ENCODE assay signal across 8 cellular contexts in genomic region chr5:77776606-77777206, GRCh38. TPM values are rescaled to one million over a fixed set of nuclear protein-coding genes. Genes with fewer than 3 reads are reported as not detected.
A peak's percentile ranks its signal among the peaks of the same experiment; 100 is the strongest.
DNase-seq lines count a peak whose midpoint lies in the region; ATAC-seq and TF ChIP-seq lines count a peak whose summit lies in the region.

No MANE protein-coding gene starts in this region.

- H4K20me1 ChIP-seq in OCI-LY7 (ENCODE audit: insufficient read depth, low read length): peaks cover 25% of the 10 kb centered on the region

- no peaks in the 10 kb centered on the region for H3K27me3 ChIP-seq in skeletal muscle tissue (ENCODE audit: control insufficient read depth in 3 of 3, insufficient read depth in 3 of 3, low read length in 3 of 3)

- no peaks in the 10 kb centered on the region for H3K9me2 ChIP-seq in OCI-LY7 (ENCODE audit: insufficient read depth, low read length)

- DNase-seq in OCI-LY7 (ENCODE audit: low spot score): no peak
- DNase-seq in fibroblast of mammary gland (ENCODE audit: low read depth): no peak
- no peak for DNase-seq in MV-4-11 (lab: John Stamatoyannopoulos, UW)
- DNase-seq in NCI-H69 (lab: John Stamatoyannopoulos, UW): no peak

- TSS peak; percentile 92 for BruUV-seq in OCI-LY7 (replicated peaks; lab: Mats Ljungman, UMichigan)

- POLR2A ChIA-PET in OCI-LY7 (lab: Charles Lee): interaction anchor here (0.5 to 1.1 kb wide), 4 partner anchors 11 to 1984 kb away, joined by 3 to 5 read pairs (median 4); no protein-coding TSS in a partner anchor

- H3K36me3 ChIP-seq in OCI-LY7 (ENCODE audit: insufficient read depth, low read length) (peaks cover 24% of the 10 kb centered on the region), skeletal muscle tissue (ENCODE audit: control insufficient read depth in 3 of 3, insufficient read depth in 3 of 3, low read length in 3 of 3) (no peaks in the 10 kb centered on the region)

- H3K79me2 ChIP-seq in OCI-LY7 (ENCODE audit: insufficient read depth, low read depth, low read length): peaks cover 40% of the 10 kb centered on the region

- peak overlapping the region; percentile 84 for H3K4me2 ChIP-seq in OCI-LY7 (ENCODE audit: low read length)

- H3K9me3 ChIP-seq in OCI-LY7 (ENCODE audit: low read length) (no peaks in the 10 kb centered on the region), skeletal muscle tissue (ENCODE audit: control insufficient read depth in 3 of 3, low read length in 3 of 3) (no peaks in the 10 kb centered on the region)

- peaks cover 30% of the 10 kb centered on the region for H3K4me1 ChIP-seq in OCI-LY7 (ENCODE audit: insufficient read depth, low read length, poor library complexity, severe bottlenecking)
- peaks cover 19 to 29% (median 21%) of the 10 kb centered on the region in 3 donors for H3K4me1 ChIP-seq in skeletal muscle tissue (ENCODE audit: control insufficient read depth in 3 of 3, insufficient read depth in 3 of 3, low read length in 3 of 3)

- H2AFZ ChIP-seq in OCI-LY7 (ENCODE audit: low read length): peak overlapping the region; percentile 98

- intact Hi-C loops in OCI-LY7 (cut with micrococcal nuclease; ENCODE audit: unreplicated experiment): loop anchor here (1.0 to 10.0 kb wide), 4 partner anchors 284 to 1738 kb away; partner anchors contain the start of genes HOMER1, SCAMP1 and WDR41

- H3K9ac ChIP-seq in skeletal muscle tissue (ENCODE audit: low read depth in 1 of 3, low read length in 3 of 3): peak overlapping the region in 2 of 3 donors; percentile 93 to 94

- TF ChIP-seq CTCF in OCI-LY7 (conservative IDR thresholded peaks at IDR 0.05; ENCODE audit: low read length) (no peak), fibroblast of mammary gland (conservative IDR thresholded peaks at IDR 0.05; ENCODE audit: control insufficient read depth, insufficient read depth, low read depth, low read length) (no peak)

- ATAC-seq in GM21515 (IDR thresholded peaks at IDR 0.05; ENCODE audit: unreplicated experiment) (peak; percentile 2), GM21825 (IDR thresholded peaks at IDR 0.05; ENCODE audit: unreplicated experiment) (no peak), GM19023 (IDR thresholded peaks at IDR 0.05; ENCODE audit: unreplicated experiment) (no peak)

- H3K27ac ChIP-seq in OCI-LY7 (ENCODE audit: low read depth, low read length, poor library complexity, severe bottlenecking) (peak overlapping the region; percentile 80), skeletal muscle tissue (ENCODE audit: low read depth, low read length) (peak overlapping the region; percentile 98)

- H3K4me3 ChIP-seq in OCI-LY7 (ENCODE audit: low read depth, low read length, poor library complexity, severe bottlenecking) (peak overlapping the region; percentile 77), fibroblast of mammary gland (ENCODE audit: control insufficient read depth, low read depth, low read length) (peak overlapping the region; percentile 87), skeletal muscle tissue (ENCODE audit: low read length in 3 of 3) (peak overlapping the region; percentile 79 to 91 (median 85))

- CTCF ChIA-PET in OCI-LY7 (lab: Charles Lee; ENCODE audit: unreplicated experiment): no interaction called here

RNA-seq across cellular contexts. Expression of gene TBCA, which starts 0.6 kb away (rescaled TPM):
- total RNA-seq in OCI-LY7 (2014; rRNA removed; shearing (Covaris generic)): 174 and 214 TPM in 2 replicates
- total RNA-seq in OCI-LY7 (2022) (268 and 274 TPM in 2 replicates), skeletal muscle tissue (106 TPM)
